19 cellular contexts compared by ENCODE assay signal in genomic region chr6:84588697-84589080, GRCh38.
A peak's percentile ranks its signal among the peaks of the same experiment; 100 is the strongest.
DNase-seq lines count a peak whose midpoint lies in the region; ATAC-seq lines count a peak whose summit lies in the region.
"Had no signal": no experiment of that assay in that cellular context is flagged by ENCODE, and none has a peak within 500 bp of the region (broad histone marks: within the 10 kb centered on the region; RNA-seq: fewer than 3 reads in every experiment).

No MANE protein-coding gene starts in this region.

- no peak overlapping the region for H3K4me2 ChIP-seq in mesenchymal stem cell (ENCODE audit: low read length, poor library complexity, severe bottlenecking)
- H3K4me2 ChIP-seq: BLaER1 treated with 17β-estradiol and CSF1 and Interleukin-3, amounts not matched to agents 10 nM and 100 nM had no signal

- H3K9me3 Mint-ChIP-seq in stimulated activated naive CD8-positive, alpha-beta T cell treated with anti-CD3 and anti-CD28 coated beads, Interleukin-15, Interleukin-2, amounts not matched to agents 100 ng/mL and 50 ng/mL, for 24 hours, result no peaks in the 10 kb centered on the region
- peaks cover 2 to 3% (median 3%) of the 10 kb centered on the region in 3 donors for H3K9me3 Mint-ChIP-seq in T-cell
- H3K9me3 Mint-ChIP-seq in immature natural killer cell, result peaks cover 0 to 9% (median 2%) of the 10 kb centered on the region in 6 donors
- H3K9me3 Mint-ChIP-seq: H9 had no signal

- no peak for ATAC-seq in stimulated activated naive CD8-positive, alpha-beta T cell treated with anti-CD3 and anti-CD28 coated beads, Interleukin-15, Interleukin-2, amounts not matched to agents 100 U/mL and 50 U/mL, for 24 hours
- ATAC-seq in T-cell (replicated peaks in 1 of 4), result no peak
- ATAC-seq: Right ventricle myocardium inferior had no signal

- no peaks in the 10 kb centered on the region for H3K27me3 Mint-ChIP-seq in stimulated activated naive CD8-positive, alpha-beta T cell treated with anti-CD3 and anti-CD28 coated beads, Interleukin-15, Interleukin-2, amounts not matched to agents 100 ng/mL and 50 ng/mL, for 24 hours
- H3K27me3 Mint-ChIP-seq in T-cell (no peaks in the 10 kb centered on the region), immature natural killer cell (ENCODE audit: low read depth in 3 of 3) (peaks cover 0 to 2% (median 0%) of the 10 kb centered on the region in 3 donors)

- no peak overlapping the region for H2BK15ac ChIP-seq in mesenchymal stem cell (ENCODE audit: low read depth, poor library complexity, severe bottlenecking)

- no peak overlapping the region for H3K27ac Mint-ChIP-seq in stimulated activated naive CD8-positive, alpha-beta T cell treated with anti-CD3 and anti-CD28 coated beads, Interleukin-15, Interleukin-2, amounts not matched to agents 100 ng/mL and 50 ng/mL, for 24 hours
- H3K27ac Mint-ChIP-seq in T-cell, result no peak overlapping the region
- peak overlapping the region in 1 of 6 donors; percentile 74 for H3K27ac Mint-ChIP-seq in immature natural killer cell
- H3K27ac Mint-ChIP-seq: H9 had no signal

- H4K91ac ChIP-seq in mesenchymal stem cell (ENCODE audit: low read length), result no peak overlapping the region

- no peak overlapping the region for H3K18ac ChIP-seq in mesenchymal stem cell (ENCODE audit: low read depth in 1 of 2, low read length in 2 of 2)

- no peak overlapping the region for H3K4ac ChIP-seq in mesenchymal stem cell (ENCODE audit: low read depth in 1 of 2, low read length in 2 of 2)

- no peaks in the 10 kb centered on the region for H3K4me1 ChIP-seq in mesenchymal stem cell (ENCODE audit: control insufficient read depth, insufficient read depth, low read depth, low read length)
- H3K4me1 ChIP-seq: left ventricle myocardium inferior, transverse colon had no signal

- H2BK12ac ChIP-seq in mesenchymal stem cell (ENCODE audit: low read length in 2 of 2), result no peak overlapping the region

- H3K79me1 ChIP-seq in mesenchymal stem cell (replicated peaks; ENCODE audit: low read length, poor library complexity, severe bottlenecking), result no peaks in the 10 kb centered on the region

- H2AFZ ChIP-seq in mesenchymal stem cell (ENCODE audit: low read depth, low read length), result no peak overlapping the region

- peak overlapping the region; percentile 60 for H3K4me3 Mint-ChIP-seq in stimulated activated naive CD8-positive, alpha-beta T cell treated with anti-CD3 and anti-CD28 coated beads, Interleukin-15, Interleukin-2, amounts not matched to agents 100 ng/mL and 50 ng/mL, for 24 hours
- H3K4me3 Mint-ChIP-seq in T-cell, result peak overlapping the region in 2 of 3 donors; percentile 31 to 65
- peak overlapping the region; percentile 56 to 74 (median 69) for H3K4me3 Mint-ChIP-seq in immature natural killer cell
- H3K4me3 Mint-ChIP-seq: H9 had no signal

- H3K36me3 Mint-ChIP-seq in stimulated activated naive CD8-positive, alpha-beta T cell treated with anti-CD3 and anti-CD28 coated beads, Interleukin-15, Interleukin-2, amounts not matched to agents 100 ng/mL and 50 ng/mL, for 24 hours (ENCODE audit: low read depth), result no peaks in the 10 kb centered on the region
- H3K36me3 Mint-ChIP-seq in T-cell (no peaks in the 10 kb centered on the region), immature natural killer cell (no peaks in the 10 kb centered on the region)

- no peaks in the 10 kb centered on the region for H3K36me3 ChIP-seq in mesenchymal stem cell (ENCODE audit: control insufficient read depth in 1 of 2, insufficient read depth in 2 of 2, low read depth in 1 of 2, low read length in 2 of 2)
- H3K36me3 ChIP-seq: BLaER1 treated with 17β-estradiol and CSF1 and Interleukin-3, amounts not matched to agents 10 nM and 100 nM; left ventricle myocardium inferior; transverse colon had no signal

- no peak overlapping the region for H2BK5ac ChIP-seq in mesenchymal stem cell (ENCODE audit: low read depth, low read length, poor library complexity, severe bottlenecking)

- CTCF ChIA-PET in T-cell (lab: Charles Lee), result no interaction called here

- no peak overlapping the region for H2AK5ac ChIP-seq in mesenchymal stem cell (ENCODE audit: low read length, severe bottlenecking)

- WGBS in mesenchymal stem cell, result 91% methylated on average over 4 of the region's 5 CpGs

- no peak overlapping the region for H3K14ac ChIP-seq in mesenchymal stem cell (ENCODE audit: low read length in 2 of 2)

- no peaks in the 10 kb centered on the region for H3K9me3 ChIP-seq in mesenchymal stem cell (ENCODE audit: control insufficient read depth, low read length)
- H3K9me3 ChIP-seq: transverse colon had no signal

- no peak overlapping the region for H2BK120ac ChIP-seq in mesenchymal stem cell (ENCODE audit: low read depth, low read length)

- POLR2A ChIA-PET in T-cell (lab: Charles Lee), result no interaction called here

- H4K8ac ChIP-seq in mesenchymal stem cell (ENCODE audit: low read length), result no peak overlapping the region

- no peak for DNase-seq in stimulated activated naive CD8-positive, alpha-beta T cell treated with anti-CD3 and anti-CD28 coated beads, Interleukin-15, Interleukin-2, amounts not matched to agents 100 U/mL and 50 U/mL, for 24 hours
- DNase-seq in T-cell (no peak), immature natural killer cell (no peak), mesenchymal stem cell (no peak), T-helper 9 cell (no peak), DMS153 treated with DMSO at 0.1 percent for 48 hours (lab: John Stamatoyannopoulos, UW; ENCODE audit: unreplicated experiment) (no peak)
- DNase-seq: activated T-cell treated with anti-CD3 and anti-CD28 coated beads for 4 hours, amygdala, Calu3, H9, islet precursor cell, left ventricle myocardium inferior, NCI-H146, NCI-H446, NCI-H774, transverse colon had no signal

- H3K23ac ChIP-seq in mesenchymal stem cell (ENCODE audit: low read length in 2 of 2), result no peak overlapping the region

- H3K27me3 ChIP-seq in mesenchymal stem cell (ENCODE audit: control insufficient read depth in 1 of 2, insufficient read depth in 1 of 2, low read length in 2 of 2), result no peaks in the 10 kb centered on the region
- H3K27me3 ChIP-seq: BLaER1 treated with 17β-estradiol and CSF1 and Interleukin-3, amounts not matched to agents 10 nM and 100 nM; transverse colon had no signal

- no peak overlapping the region for H3K9ac ChIP-seq in mesenchymal stem cell (ENCODE audit: low read length)
- H3K9ac ChIP-seq: BLaER1 treated with 17β-estradiol and CSF1 and Interleukin-3, amounts not matched to agents 10 nM and 100 nM had no signal

- no peak overlapping the region for H3K27ac ChIP-seq in mesenchymal stem cell (ENCODE audit: low read length, poor library complexity, severe bottlenecking)
- H3K27ac ChIP-seq: BLaER1 treated with 17β-estradiol and CSF1 and Interleukin-3, amounts not matched to agents 10 nM and 100 nM; left ventricle myocardium inferior; transverse colon had no signal

- no peak overlapping the region for H3K4me3 ChIP-seq in mesenchymal stem cell (ENCODE audit: insufficient read depth in 1 of 2, low read depth in 1 of 2, low read length in 2 of 2)
- H3K4me3 ChIP-seq: BLaER1 treated with 17β-estradiol and CSF1 and Interleukin-3, amounts not matched to agents 10 nM and 100 nM; left ventricle myocardium inferior; transverse colon had no signal

- H3K4me1 Mint-ChIP-seq in stimulated activated naive CD8-positive, alpha-beta T cell treated with anti-CD3 and anti-CD28 coated beads, Interleukin-15, Interleukin-2, amounts not matched to agents 100 ng/mL and 50 ng/mL, for 24 hours (ENCODE audit: low read depth), result peaks cover 5% of the 10 kb centered on the region
- H3K4me1 Mint-ChIP-seq in T-cell, result peaks cover 4 to 5% (median 5%) of the 10 kb centered on the region in 3 donors
- peaks cover 13 to 24% of the 10 kb centered on the region in 2 donors for H3K4me1 Mint-ChIP-seq in immature natural killer cell
- H3K4me1 Mint-ChIP-seq: H9 had no signal
